19 cellular contexts compared by ENCODE assay signal in genomic region chr13:113084094-113084942, GRCh38. TPM values are rescaled to one million over a fixed set of nuclear protein-coding genes. Genes with fewer than 3 reads are reported as not detected.
DNase-seq lines count a peak whose midpoint lies in the region; ATAC-seq and TF ChIP-seq lines count a peak whose summit lies in the region.
"Had no signal": no experiment of that assay in that cellular context is flagged by ENCODE, and none has a peak within 500 bp of the region (broad histone marks: within the 10 kb centered on the region; RNA-seq: fewer than 3 reads in every experiment).

No MANE protein-coding gene starts in this region.

- H3K36me3 Mint-ChIP-seq in type B pancreatic cell = peaks cover 2% of the 10 kb centered on the region
- H3K36me3 Mint-ChIP-seq: activated naive CD4-positive, alpha-beta T cell treated with anti-CD3 and anti-CD28 coated beads, Interleukin-2, amount 50 U/mL, for 72 hours had no signal

- H3K27ac Mint-ChIP-seq in type B pancreatic cell = peak overlapping the region; percentile 78
- H3K27ac Mint-ChIP-seq in stimulated activated naive CD8-positive, alpha-beta T cell treated with anti-CD3 and anti-CD28 coated beads, Interleukin-15, amount 100 ng/mL, for 72 hours = no peak overlapping the region

- no peak for ATAC-seq in Right ventricle myocardium superior (ENCODE audit: poor library complexity)
- no peak for ATAC-seq in left ventricle myocardium superior
- ATAC-seq in stimulated activated naive CD8-positive, alpha-beta T cell treated with anti-CD3 and anti-CD28 coated beads, Interleukin-15, amount 100 ng/mL, for 72 hours = no peak
- ATAC-seq: activated naive CD4-positive, alpha-beta T cell treated with anti-CD3 and anti-CD28 coated beads, Interleukin-2, amount 50 U/mL, for 72 hours had no signal

- no peak for TF ChIP-seq CTCF in right atrium auricular region (IDR thresholded peaks at IDR 0.05)
- peak; percentile 16 for TF ChIP-seq CTCF in astrocyte of the spinal cord (IDR thresholded peaks at IDR 0.05; ENCODE audit: low read depth, low read length)
- TF ChIP-seq CTCF in type B pancreatic cell (conservative IDR thresholded peaks at IDR 0.05) = peak; percentile 55

- no peak overlapping the region for H3K4me2 ChIP-seq in GM23248 (ENCODE audit: unreplicated experiment)

- H3K27me3 Mint-ChIP-seq in type B pancreatic cell = no peaks in the 10 kb centered on the region
- no peaks in the 10 kb centered on the region for H3K27me3 Mint-ChIP-seq in stimulated activated naive CD8-positive, alpha-beta T cell treated with anti-CD3 and anti-CD28 coated beads, Interleukin-15, amount 100 ng/mL, for 72 hours

- in situ Hi-C loops in astrocyte of the spinal cord (cut with HindIII; ENCODE audit: low sequenced_read_pairs) (no loop called here), GM23248 (cut with MboI) (no loop called here)

- peaks cover 0 to 7% of the 10 kb centered on the region in 2 donors for H3K4me1 ChIP-seq in right atrium auricular region
- H3K4me1 ChIP-seq in GM23248 (ENCODE audit: insufficient read depth) = no peaks in the 10 kb centered on the region
- H3K4me1 ChIP-seq: SJSA1 had no signal

- H3K9me3 ChIP-seq in right atrium auricular region = no peaks in the 10 kb centered on the region
- no peaks in the 10 kb centered on the region for H3K9me3 ChIP-seq in GM23248 (ENCODE audit: low read depth)
- H3K9me3 ChIP-seq: SJSA1, vagina had no signal

- H3K4me3 Mint-ChIP-seq in type B pancreatic cell = peak overlapping the region; percentile 1
- H3K4me3 Mint-ChIP-seq in stimulated activated naive CD8-positive, alpha-beta T cell treated with anti-CD3 and anti-CD28 coated beads, Interleukin-15, amount 100 ng/mL, for 72 hours = no peak overlapping the region

- no peak overlapping the region for H3K27ac ChIP-seq in right atrium auricular region
- H3K27ac ChIP-seq in GM23248 = no peak overlapping the region
- H3K27ac ChIP-seq: SJSA1, vagina had no signal

- intact Hi-C loops in Right ventricle myocardium superior (cut with DNase I) = no loop called here
- intact Hi-C loops in left ventricle myocardium superior (cut with micrococcal nuclease) = no loop called here

- no peak overlapping the region for H2AFZ ChIP-seq in GM23248

- peaks cover 8% of the 10 kb centered on the region for H3K4me1 Mint-ChIP-seq in type B pancreatic cell (ENCODE audit: unreplicated experiment)
- H3K4me1 Mint-ChIP-seq in stimulated activated naive CD8-positive, alpha-beta T cell treated with anti-CD3 and anti-CD28 coated beads, Interleukin-15, amount 100 ng/mL, for 72 hours = no peaks in the 10 kb centered on the region

- no peaks in the 10 kb centered on the region for H3K79me2 ChIP-seq in GM23248 (ENCODE audit: insufficient read depth)

- no peaks in the 10 kb centered on the region for H4K20me1 ChIP-seq in GM23248 (ENCODE audit: insufficient read depth)

- WGBS in GM23248 (ENCODE audit: low coverage in 1 of 2, low lambda C conversion rate in 2 of 2, missing lambda C conversion rate in 2 of 2), 2 experiments = 80 to 86% methylated on average over 25 of the region's 25 CpGs

- H3K4me3 ChIP-seq in right atrium auricular region (no peak overlapping the region), astrocyte of the spinal cord (ENCODE audit: low read depth, low read length) (no peak overlapping the region), GM23248 (no peak overlapping the region)
- H3K4me3 ChIP-seq: SJSA1, vagina had no signal

- no peak overlapping the region for H3K9ac ChIP-seq in GM23248

- H3K27me3 ChIP-seq in right atrium auricular region = no peaks in the 10 kb centered on the region
- peaks cover 6% of the 10 kb centered on the region; the same call in 1 of the 2 replicates for H3K27me3 ChIP-seq in GM23248 (replicated peaks; ENCODE audit: insufficient read depth)
- H3K27me3 ChIP-seq: SJSA1, vagina had no signal

- H3F3A ChIP-seq in GM23248 (ENCODE audit: insufficient read depth) = no peaks in the 10 kb centered on the region

- DNase-seq in Right ventricle myocardium superior (peak; percentile 34), right atrium auricular region (ENCODE audit: low spot score) (no peak), astrocyte of the spinal cord (ENCODE audit: low read depth, low spot score) (no peak), left ventricle myocardium superior (peak; percentile 24), type B pancreatic cell (ENCODE audit: extremely low spot score, unreplicated experiment) (no peak), islet precursor cell (no peak), GM23248 (no peak)
- no peak for DNase-seq in stimulated activated naive CD8-positive, alpha-beta T cell treated with anti-CD3 and anti-CD28 coated beads, Interleukin-15, amount 100 ng/mL, for 72 hours
- DNase-seq: activated CD4-positive, alpha-beta T cell treated with anti-CD3 and anti-CD28 coated beads, Interleukin-2, amount 50 U/mL, for 1 hour; cerebellar nuclear complex; KG1; NCI-H146; small intestine; stimulated activated naive CD4-positive, alpha-beta T cell; T1000 had no signal

- no peaks in the 10 kb centered on the region for H3K9me2 ChIP-seq in GM23248 (ENCODE audit: insufficient read depth)

- H3K9me3 Mint-ChIP-seq in type B pancreatic cell = no peaks in the 10 kb centered on the region
- no peaks in the 10 kb centered on the region for H3K9me3 Mint-ChIP-seq in stimulated activated naive CD8-positive, alpha-beta T cell treated with anti-CD3 and anti-CD28 coated beads, Interleukin-15, amount 100 ng/mL, for 72 hours
- H3K9me3 Mint-ChIP-seq: activated naive CD4-positive, alpha-beta T cell treated with anti-CD3 and anti-CD28 coated beads, Interleukin-2, amount 50 U/mL, for 72 hours had no signal

- H3K36me3 ChIP-seq in right atrium auricular region (peaks cover 14% of the 10 kb centered on the region), GM23248 (ENCODE audit: low read depth) (no peaks in the 10 kb centered on the region)
- H3K36me3 ChIP-seq: SJSA1 had no signal

RNA-seq across cellular contexts. Expression of gene F7, which starts 21.3 kb away (rescaled TPM):
- total RNA-seq in Right ventricle myocardium superior (0.08 TPM), right atrium auricular region (under 1 TPM in 1 of 2 donors, not detected in 1; 0.20 TPM), left ventricle myocardium superior (not detected), type B pancreatic cell (ENCODE audit: low replicate concordance) (3.0 and 5.3 TPM in 2 replicates)
- not detected in 2 replicates for total RNA-seq in GM23248 (2014; rRNA removed; shearing (Covaris generic))
- not detected in 2 replicates for polyA plus RNA-seq in GM23248 (2016; fragmentation: Nextera tagmentation; extraction: Ambion mirVana)
- total RNA-seq: activated naive CD4-positive, alpha-beta T cell treated with anti-CD3 and anti-CD28 coated beads, Interleukin-2, amount 50 U/mL, for 72 hours; SJSA1; vagina had no signal

RNA-seq across cellular contexts. Expression of gene F10, which starts 38.3 kb away (rescaled TPM):
- total RNA-seq in Right ventricle myocardium superior (4.5 TPM), right atrium auricular region (10 to 100 TPM; 21.9 to 27.5 TPM), left ventricle myocardium superior (7.1 TPM), type B pancreatic cell (ENCODE audit: low replicate concordance) (34.4 and 53.6 TPM in 2 replicates)
- total RNA-seq in GM23248 (2014; rRNA removed; shearing (Covaris generic)) = 7.8 and 10.2 TPM in 2 replicates
- polyA plus RNA-seq in GM23248 (2016; fragmentation: Nextera tagmentation; extraction: Ambion mirVana) = 9.0 and 9.1 TPM in 2 replicates
- total RNA-seq: activated naive CD4-positive, alpha-beta T cell treated with anti-CD3 and anti-CD28 coated beads, Interleukin-2, amount 50 U/mL, for 72 hours; osteoblast had no signal

Comparison
In these comparisons a context has a peak if more than half of its experiments do, and no peak if none do; other contexts are left out.
1. DNase-seq: peak in Right ventricle myocardium superior (single experiment) and left ventricle myocardium superior (single experiment); none in right atrium auricular region (single experiment), astrocyte of the spinal cord (single experiment), type B pancreatic cell (single experiment), stimulated activated naive CD8-positive, alpha-beta T cell treated with anti-CD3 and anti-CD28 coated beads, Interleukin-15, amount 100 ng/mL, for 72 hours (0 of 2), islet precursor cell (single experiment) and GM23248 (single experiment).
2. CTCF ChIP-seq: peak in astrocyte of the spinal cord (single experiment) and type B pancreatic cell (single experiment); none in right atrium auricular region (0 of 2).